In genomic region chr7:15580604-15581351, GRCh38 we compare ENCODE assay signal across 2 cellular contexts.
TF ChIP-seq lines count a peak whose summit lies in the region.

No MANE protein-coding gene starts in this region.

TF ChIP-seq in liver, 16 proteins besides CTCF, POLR2A, EP300 and RAD21 (continued from another document):
- TF ChIP-seq ZBTB33 (IDR thresholded peaks at IDR 0.05) (no peak), REST (IDR thresholded peaks at IDR 0.05) (no peak), EGR1 (IDR thresholded peaks at IDR 0.05; ENCODE audit: low read depth in 2 of 2) (no peak), TAF1 (conservative IDR thresholded peaks at IDR 0.05) (no peak), SP1 (IDR thresholded peaks at IDR 0.05) (peak; percentile 93), FOXA1 (IDR thresholded peaks at IDR 0.05) (no peak), HNF4A (conservative IDR thresholded peaks at IDR 0.05) (peak; percentile 93 to 94), FOXA2 (IDR thresholded peaks at IDR 0.05) (peak; percentile 19), MAX (IDR thresholded peaks at IDR 0.05) (no peak), ATF3 (IDR thresholded peaks at IDR 0.05) (peak; percentile 38), RXRA (IDR thresholded peaks at IDR 0.05) (peak; percentile 72 to 73), HNF4G (IDR thresholded peaks at IDR 0.05) (peak; percentile 80), GABPA (IDR thresholded peaks at IDR 0.05 in 1 of 2, conservative IDR thresholded peaks at IDR 0.05 in 1 of 2) (no peak), NR2F2 (IDR thresholded peaks at IDR 0.05) (no peak)

TF ChIP-seq in HepG2, 621 proteins besides CTCF, POLR2A, EP300 and RAD21 (continued from another document):
- TF ChIP-seq ZNF337 (CRISPR knock-in tag; IDR thresholded peaks at IDR 0.05; ENCODE audit: borderline replicate concordance, low read depth), result no peak
- no peak for TF ChIP-seq GABPB1 (CRISPR knock-in tag; IDR thresholded peaks at IDR 0.05)
- no peak for TF ChIP-seq RBAK (CRISPR knock-in tag; IDR thresholded peaks at IDR 0.05)
- TF ChIP-seq ZNF549 (CRISPR knock-in tag; IDR thresholded peaks at IDR 0.05), result no peak
- TF ChIP-seq THRA (CRISPR knock-in tag; IDR thresholded peaks at IDR 0.05; ENCODE audit: borderline replicate concordance), result no peak
- TF ChIP-seq PITX1 (CRISPR knock-in tag; IDR thresholded peaks at IDR 0.05), result no peak
- TF ChIP-seq NFRKB (IDR thresholded peaks at IDR 0.05), result no peak
- TF ChIP-seq TAF1 (CRISPR knock-in tag; IDR thresholded peaks at IDR 0.05), result no peak
- no peak for TF ChIP-seq CENPBD1 (CRISPR knock-in tag; IDR thresholded peaks at IDR 0.05; ENCODE audit: borderline replicate concordance, low read depth)
